Comparison of ENCODE assay signal across 1 cellular context in genomic region chr6:38266921-38267354, GRCh38.
TF ChIP-seq lines count a peak whose summit lies in the region.

No MANE protein-coding gene starts in this region.

TF ChIP-seq in GM23338, 12 proteins besides CTCF, POLR2A, EP300 and RAD21 (continued from another document):
- TF ChIP-seq ZNF462 (CRISPR knock-in tag; IDR thresholded peaks at IDR 0.05) = no peak
- no peak for TF ChIP-seq CREB1 (CRISPR knock-in tag; IDR thresholded peaks at IDR 0.05; ENCODE audit: low read depth)
- TF ChIP-seq JUNB (IDR thresholded peaks at IDR 0.05; ENCODE audit: unreplicated experiment) = no peak
